1 cellular context compared by ENCODE assay signal in the genomic region with DNA sequence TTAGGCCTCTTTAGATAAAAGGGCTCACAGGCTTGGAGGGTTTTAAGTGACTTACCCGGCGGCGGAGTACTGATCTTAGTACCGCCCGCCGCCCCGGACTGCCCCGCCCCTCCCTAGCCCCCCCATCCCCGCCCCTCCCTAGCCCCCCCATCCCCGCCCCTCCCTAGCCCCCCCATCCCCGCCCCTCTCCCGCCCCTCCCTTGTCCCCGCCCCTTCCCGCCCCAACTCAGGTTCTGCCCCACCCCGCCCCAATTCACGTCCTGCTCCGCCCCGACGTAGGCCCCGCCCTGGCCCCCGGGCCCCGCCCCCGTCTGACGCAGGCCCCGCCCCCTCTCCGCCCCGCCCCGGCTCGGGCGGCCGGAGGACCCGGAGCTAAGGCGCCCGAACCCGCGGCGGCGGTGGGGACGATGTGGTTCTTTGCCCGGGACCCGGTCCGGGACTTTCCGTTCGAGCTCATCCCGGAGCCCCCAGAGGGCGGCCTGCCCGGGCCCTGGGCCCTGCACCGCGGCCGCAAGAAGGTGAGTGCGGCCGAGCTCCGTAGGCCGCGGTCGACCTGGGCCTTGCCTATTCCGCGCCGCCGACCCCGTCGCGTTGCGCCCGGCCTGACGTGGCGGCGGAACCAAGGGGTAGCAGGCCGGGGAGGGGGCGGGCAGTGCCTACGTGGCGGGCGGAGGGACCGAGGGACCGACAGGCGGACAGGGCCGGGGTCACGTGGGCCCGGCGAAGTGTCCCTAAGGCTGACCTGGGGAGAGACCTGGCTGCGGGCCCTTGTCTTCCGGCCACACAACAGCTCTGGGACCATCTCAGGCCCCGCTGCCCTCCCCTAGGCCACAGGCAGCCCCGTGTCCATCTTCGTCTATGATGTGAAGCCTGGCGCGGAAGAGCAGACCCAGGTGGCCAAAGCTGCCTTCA.
TF ChIP-seq lines count a peak whose summit lies in the region.

A gene (plus strand): TSS at position 337 of the 912 bp plus-strand sequence. CDS start 71 bp downstream, at position 408.

TF ChIP-seq in K562, 482 proteins besides CTCF, POLR2A, EP300 and RAD21 (continued from another document and continues in another):
- TF ChIP-seq, protein P1, sequence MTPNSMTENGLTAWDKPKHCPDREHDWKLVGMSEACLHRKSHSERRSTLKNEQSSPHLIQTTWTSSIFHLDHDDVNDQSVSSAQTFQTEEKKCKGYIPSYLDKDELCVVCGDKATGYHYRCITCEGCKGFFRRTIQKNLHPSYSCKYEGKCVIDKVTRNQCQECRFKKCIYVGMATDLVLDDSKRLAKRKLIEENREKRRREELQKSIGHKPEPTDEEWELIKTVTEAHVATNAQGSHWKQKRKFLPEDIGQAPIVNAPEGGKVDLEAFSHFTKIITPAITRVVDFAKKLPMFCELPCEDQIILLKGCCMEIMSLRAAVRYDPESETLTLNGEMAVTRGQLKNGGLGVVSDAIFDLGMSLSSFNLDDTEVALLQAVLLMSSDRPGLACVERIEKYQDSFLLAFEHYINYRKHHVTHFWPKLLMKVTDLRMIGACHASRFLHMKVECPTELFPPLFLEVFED (CRISPR knock-in tag; conservative IDR thresholded peaks at IDR 0.05), result no peak
- TF ChIP-seq RBM25 (IDR thresholded peaks at IDR 0.05; ENCODE audit: low read depth, low read length, severe bottlenecking) (no peak), ZNF165 (CRISPR knock-in tag; IDR thresholded peaks at IDR 0.05; ENCODE audit: borderline replicate concordance) (0 out of 2 replicates have a peak, but pooled peaks have one; percentile 16), KAT8 (IDR thresholded peaks at IDR 0.05; ENCODE audit: low read depth) (no peak), TFAM (CRISPR knock-in tag; conservative IDR thresholded peaks at IDR 0.05) (no peak), SNIP1 (IDR thresholded peaks at IDR 0.05; ENCODE audit: low read depth) (no peak), ZFP36 (IDR thresholded peaks at IDR 0.05; ENCODE audit: low read depth, low read length, partially characterized antibody) (no peak), NONO (IDR thresholded peaks at IDR 0.05; ENCODE audit: low read depth in 2 of 2, low read length in 1 of 2) (peak in 1 of 2 experiments; percentile 37; a peak in 1 of 4 replicates), MTA3 (IDR thresholded peaks at IDR 0.05; ENCODE audit: borderline replicate concordance) (0 out of 2 replicates have a peak, but pooled peaks have one; percentile 3), MBD2 (IDR thresholded peaks at IDR 0.05; ENCODE audit: borderline replicate concordance, low read depth) (peak; percentile 40; the same call in 1 of the 2 replicates), SP1 (CRISPR knock-in tag; IDR thresholded peaks at IDR 0.05) (peak; percentile 26; the same call in 1 of the 2 replicates), ZNF436 (CRISPR knock-in tag; IDR thresholded peaks at IDR 0.05) (no peak), ZNF224 (CRISPR knock-in tag; IDR thresholded peaks at IDR 0.05) (no peak), L3MBTL2 (IDR thresholded peaks at IDR 0.05) (0 out of 2 replicates have a peak, but pooled peaks have one; percentile 26), CHCHD3 (CRISPR knock-in tag; IDR thresholded peaks at IDR 0.05) (no peak), POLR2G (IDR thresholded peaks at IDR 0.05; ENCODE audit: low read depth, low read length) (peak; percentile 80), FIP1L1 (IDR thresholded peaks at IDR 0.05; ENCODE audit: low read depth, low read length, poor library complexity, severe bottlenecking) (peak; percentile 67), FOXK2 (conservative IDR thresholded peaks at IDR 0.05 in 1 of 2, IDR thresholded peaks at IDR 0.05 in 1 of 2; ENCODE audit: low read depth in 2 of 2) (no peak), KLF10 (CRISPR knock-in tag; IDR thresholded peaks at IDR 0.05) (no peak), HDAC3 (IDR thresholded peaks at IDR 0.05; ENCODE audit: borderline replicate concordance, partially characterized antibody) (no peak), RAD51 (IDR thresholded peaks at IDR 0.05; ENCODE audit: borderline replicate concordance, low read depth) (peak; percentile 87), ZNF263 (CRISPR knock-in tag; IDR thresholded peaks at IDR 0.05; ENCODE audit: borderline replicate concordance) (no peak), MXI1 (IDR thresholded peaks at IDR 0.05; ENCODE audit: low read depth, low read length) (no peak), RBBP5 (IDR thresholded peaks at IDR 0.05; ENCODE audit: borderline replicate concordance, insufficient read depth, low read length, poor library complexity, severe bottlenecking) (peak; percentile 35), KAT7 (CRISPR knock-in tag; IDR thresholded peaks at IDR 0.05; ENCODE audit: borderline replicate concordance) (peak; percentile 78; the same call in 1 of the 2 replicates), STAG1 (CRISPR knock-in tag; IDR thresholded peaks at IDR 0.05; ENCODE audit: borderline replicate concordance) (0 out of 2 replicates have a peak, but pooled peaks have one; percentile 32), PML (IDR thresholded peaks at IDR 0.05; ENCODE audit: low read length) (peak; percentile 45; the same call in 1 of the 2 replicates), KHSRP (IDR thresholded peaks at IDR 0.05) (no peak), EP400 (IDR thresholded peaks at IDR 0.05) (peak; percentile 84)
- TF ChIP-seq, protein P2, sequence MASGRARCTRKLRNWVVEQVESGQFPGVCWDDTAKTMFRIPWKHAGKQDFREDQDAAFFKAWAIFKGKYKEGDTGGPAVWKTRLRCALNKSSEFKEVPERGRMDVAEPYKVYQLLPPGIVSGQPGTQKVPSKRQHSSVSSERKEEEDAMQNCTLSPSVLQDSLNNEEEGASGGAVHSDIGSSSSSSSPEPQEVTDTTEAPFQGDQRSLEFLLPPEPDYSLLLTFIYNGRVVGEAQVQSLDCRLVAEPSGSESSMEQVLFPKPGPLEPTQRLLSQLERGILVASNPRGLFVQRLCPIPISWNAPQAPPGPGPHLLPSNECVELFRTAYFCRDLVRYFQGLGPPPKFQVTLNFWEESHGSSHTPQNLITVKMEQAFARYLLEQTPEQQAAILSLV (tag; IDR thresholded peaks at IDR 0.05), result no peak
- TF ChIP-seq, protein P3, sequence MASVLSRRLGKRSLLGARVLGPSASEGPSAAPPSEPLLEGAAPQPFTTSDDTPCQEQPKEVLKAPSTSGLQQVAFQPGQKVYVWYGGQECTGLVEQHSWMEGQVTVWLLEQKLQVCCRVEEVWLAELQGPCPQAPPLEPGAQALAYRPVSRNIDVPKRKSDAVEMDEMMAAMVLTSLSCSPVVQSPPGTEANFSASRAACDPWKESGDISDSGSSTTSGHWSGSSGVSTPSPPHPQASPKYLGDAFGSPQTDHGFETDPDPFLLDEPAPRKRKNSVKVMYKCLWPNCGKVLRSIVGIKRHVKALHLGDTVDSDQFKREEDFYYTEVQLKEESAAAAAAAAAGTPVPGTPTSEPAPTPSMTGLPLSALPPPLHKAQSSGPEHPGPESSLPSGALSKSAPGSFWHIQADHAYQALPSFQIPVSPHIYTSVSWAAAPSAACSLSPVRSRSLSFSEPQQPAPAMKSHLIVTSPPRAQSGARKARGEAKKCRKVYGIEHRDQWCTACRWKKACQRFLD (CRISPR knock-in tag; IDR thresholded peaks at IDR 0.05), result no peak
- TF ChIP-seq, protein P4, sequence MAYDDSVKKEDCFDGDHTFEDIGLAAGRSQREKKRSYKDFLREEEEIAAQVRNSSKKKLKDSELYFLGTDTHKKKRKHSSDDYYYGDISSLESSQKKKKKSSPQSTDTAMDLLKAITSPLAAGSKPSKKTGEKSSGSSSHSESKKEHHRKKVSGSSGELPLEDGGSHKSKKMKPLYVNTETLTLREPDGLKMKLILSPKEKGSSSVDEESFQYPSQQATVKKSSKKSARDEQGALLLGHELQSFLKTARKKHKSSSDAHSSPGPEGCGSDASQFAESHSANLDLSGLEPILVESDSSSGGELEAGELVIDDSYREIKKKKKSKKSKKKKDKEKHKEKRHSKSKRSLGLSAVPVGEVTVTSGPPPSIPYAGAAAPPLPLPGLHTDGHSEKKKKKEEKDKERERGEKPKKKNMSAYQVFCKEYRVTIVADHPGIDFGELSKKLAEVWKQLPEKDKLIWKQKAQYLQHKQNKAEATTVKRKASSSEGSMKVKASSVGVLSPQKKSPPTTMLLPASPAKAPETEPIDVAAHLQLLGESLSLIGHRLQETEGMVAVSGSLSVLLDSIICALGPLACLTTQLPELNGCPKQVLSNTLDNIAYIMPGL (CRISPR knock-in tag; IDR thresholded peaks at IDR 0.05), result peak; percentile 95
- TF ChIP-seq, protein P5, sequence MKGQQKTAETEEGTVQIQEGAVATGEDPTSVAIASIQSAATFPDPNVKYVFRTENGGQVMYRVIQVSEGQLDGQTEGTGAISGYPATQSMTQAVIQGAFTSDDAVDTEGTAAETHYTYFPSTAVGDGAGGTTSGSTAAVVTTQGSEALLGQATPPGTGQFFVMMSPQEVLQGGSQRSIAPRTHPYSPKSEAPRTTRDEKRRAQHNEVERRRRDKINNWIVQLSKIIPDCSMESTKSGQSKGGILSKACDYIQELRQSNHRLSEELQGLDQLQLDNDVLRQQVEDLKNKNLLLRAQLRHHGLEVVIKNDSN (CRISPR knock-in tag; IDR thresholded peaks at IDR 0.05), result peak; percentile 93
- TF ChIP-seq, protein P6, sequence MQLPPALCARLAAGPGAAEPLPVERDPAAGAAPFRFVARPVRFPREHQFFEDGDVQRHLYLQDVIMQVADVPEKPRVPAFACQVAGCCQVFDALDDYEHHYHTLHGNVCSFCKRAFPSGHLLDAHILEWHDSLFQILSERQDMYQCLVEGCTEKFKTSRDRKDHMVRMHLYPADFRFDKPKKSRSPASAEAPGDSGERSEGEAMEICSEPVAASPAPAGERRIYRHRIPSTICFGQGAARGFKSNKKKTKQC (CRISPR knock-in tag; IDR thresholded peaks at IDR 0.05), result peak; percentile 85
- TF ChIP-seq, protein P7, sequence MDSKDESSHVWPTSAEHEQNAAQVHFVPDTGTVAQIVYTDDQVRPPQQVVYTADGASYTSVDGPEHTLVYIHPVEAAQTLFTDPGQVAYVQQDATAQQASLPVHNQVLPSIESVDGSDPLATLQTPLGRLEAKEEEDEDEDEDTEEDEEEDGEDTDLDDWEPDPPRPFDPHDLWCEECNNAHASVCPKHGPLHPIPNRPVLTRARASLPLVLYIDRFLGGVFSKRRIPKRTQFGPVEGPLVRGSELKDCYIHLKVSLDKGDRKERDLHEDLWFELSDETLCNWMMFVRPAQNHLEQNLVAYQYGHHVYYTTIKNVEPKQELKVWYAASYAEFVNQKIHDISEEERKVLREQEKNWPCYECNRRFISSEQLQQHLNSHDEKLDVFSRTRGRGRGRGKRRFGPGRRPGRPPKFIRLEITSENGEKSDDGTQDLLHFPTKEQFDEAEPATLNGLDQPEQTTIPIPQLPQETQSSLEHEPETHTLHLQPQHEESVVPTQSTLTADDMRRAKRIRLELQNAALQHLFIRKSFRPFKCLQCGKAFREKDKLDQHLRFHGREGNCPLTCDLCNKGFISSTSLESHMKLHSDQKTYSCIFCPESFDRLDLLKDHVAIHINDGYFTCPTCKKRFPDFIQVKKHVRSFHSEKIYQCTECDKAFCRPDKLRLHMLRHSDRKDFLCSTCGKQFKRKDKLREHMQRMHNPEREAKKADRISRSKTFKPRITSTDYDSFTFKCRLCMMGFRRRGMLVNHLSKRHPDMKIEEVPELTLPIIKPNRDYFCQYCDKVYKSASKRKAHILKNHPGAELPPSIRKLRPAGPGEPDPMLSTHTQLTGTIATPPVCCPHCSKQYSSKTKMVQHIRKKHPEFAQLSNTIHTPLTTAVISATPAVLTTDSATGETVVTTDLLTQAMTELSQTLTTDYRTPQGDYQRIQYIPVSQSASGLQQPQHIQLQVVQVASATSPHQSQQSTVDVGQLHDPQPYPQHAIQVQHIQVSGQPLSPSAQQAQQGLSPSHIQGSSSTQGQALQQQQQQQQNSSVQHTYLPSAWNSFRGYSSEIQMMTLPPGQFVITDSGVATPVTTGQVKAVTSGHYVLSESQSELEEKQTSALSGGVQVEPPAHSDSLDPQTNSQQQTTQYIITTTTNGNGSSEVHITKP (IDR thresholded peaks at IDR 0.05; ENCODE audit: partially characterized antibody), result no peak
- TF ChIP-seq, protein P8, sequence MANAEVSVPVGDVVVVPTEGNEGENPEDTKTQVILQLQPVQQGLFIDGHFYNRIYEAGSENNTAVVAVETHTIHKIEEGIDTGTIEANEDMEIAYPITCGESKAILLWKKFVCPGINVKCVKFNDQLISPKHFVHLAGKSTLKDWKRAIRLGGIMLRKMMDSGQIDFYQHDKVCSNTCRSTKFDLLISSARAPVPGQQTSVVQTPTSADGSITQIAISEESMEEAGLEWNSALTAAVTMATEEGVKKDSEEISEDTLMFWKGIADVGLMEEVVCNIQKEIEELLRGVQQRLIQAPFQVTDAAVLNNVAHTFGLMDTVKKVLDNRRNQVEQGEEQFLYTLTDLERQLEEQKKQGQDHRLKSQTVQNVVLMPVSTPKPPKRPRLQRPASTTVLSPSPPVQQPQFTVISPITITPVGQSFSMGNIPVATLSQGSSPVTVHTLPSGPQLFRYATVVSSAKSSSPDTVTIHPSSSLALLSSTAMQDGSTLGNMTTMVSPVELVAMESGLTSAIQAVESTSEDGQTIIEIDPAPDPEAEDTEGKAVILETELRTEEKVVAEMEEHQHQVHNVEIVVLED (CRISPR knock-in tag; IDR thresholded peaks at IDR 0.05), result 0 out of 2 replicates have a peak, but pooled peaks have one; percentile 28
- TF ChIP-seq, protein P9, sequence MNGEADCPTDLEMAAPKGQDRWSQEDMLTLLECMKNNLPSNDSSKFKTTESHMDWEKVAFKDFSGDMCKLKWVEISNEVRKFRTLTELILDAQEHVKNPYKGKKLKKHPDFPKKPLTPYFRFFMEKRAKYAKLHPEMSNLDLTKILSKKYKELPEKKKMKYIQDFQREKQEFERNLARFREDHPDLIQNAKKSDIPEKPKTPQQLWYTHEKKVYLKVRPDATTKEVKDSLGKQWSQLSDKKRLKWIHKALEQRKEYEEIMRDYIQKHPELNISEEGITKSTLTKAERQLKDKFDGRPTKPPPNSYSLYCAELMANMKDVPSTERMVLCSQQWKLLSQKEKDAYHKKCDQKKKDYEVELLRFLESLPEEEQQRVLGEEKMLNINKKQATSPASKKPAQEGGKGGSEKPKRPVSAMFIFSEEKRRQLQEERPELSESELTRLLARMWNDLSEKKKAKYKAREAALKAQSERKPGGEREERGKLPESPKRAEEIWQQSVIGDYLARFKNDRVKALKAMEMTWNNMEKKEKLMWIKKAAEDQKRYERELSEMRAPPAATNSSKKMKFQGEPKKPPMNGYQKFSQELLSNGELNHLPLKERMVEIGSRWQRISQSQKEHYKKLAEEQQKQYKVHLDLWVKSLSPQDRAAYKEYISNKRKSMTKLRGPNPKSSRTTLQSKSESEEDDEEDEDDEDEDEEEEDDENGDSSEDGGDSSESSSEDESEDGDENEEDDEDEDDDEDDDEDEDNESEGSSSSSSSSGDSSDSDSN (IDR thresholded peaks at IDR 0.05; ENCODE audit: borderline replicate concordance in 1 of 2, low read depth in 2 of 2, low read length in 2 of 2), result peak; percentile 99
- TF ChIP-seq, protein P10, sequence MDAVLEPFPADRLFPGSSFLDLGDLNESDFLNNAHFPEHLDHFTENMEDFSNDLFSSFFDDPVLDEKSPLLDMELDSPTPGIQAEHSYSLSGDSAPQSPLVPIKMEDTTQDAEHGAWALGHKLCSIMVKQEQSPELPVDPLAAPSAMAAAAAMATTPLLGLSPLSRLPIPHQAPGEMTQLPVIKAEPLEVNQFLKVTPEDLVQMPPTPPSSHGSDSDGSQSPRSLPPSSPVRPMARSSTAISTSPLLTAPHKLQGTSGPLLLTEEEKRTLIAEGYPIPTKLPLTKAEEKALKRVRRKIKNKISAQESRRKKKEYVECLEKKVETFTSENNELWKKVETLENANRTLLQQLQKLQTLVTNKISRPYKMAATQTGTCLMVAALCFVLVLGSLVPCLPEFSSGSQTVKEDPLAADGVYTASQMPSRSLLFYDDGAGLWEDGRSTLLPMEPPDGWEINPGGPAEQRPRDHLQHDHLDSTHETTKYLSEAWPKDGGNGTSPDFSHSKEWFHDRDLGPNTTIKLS (IDR thresholded peaks at IDR 0.05; ENCODE audit: borderline replicate concordance, low read depth), result peak; percentile 97
